22 cellular contexts compared by ENCODE assay signal in genomic region chr20:4051413-4052138, GRCh38. TPM values are rescaled to one million over a fixed set of nuclear protein-coding genes. Genes with fewer than 3 reads are reported as not detected.
DNase-seq lines count a peak whose midpoint lies in the region; ATAC-seq, FAIRE-seq and TF ChIP-seq lines count a peak whose summit lies in the region.
"Had no signal": no experiment of that assay in that cellular context is flagged by ENCODE, and none has a peak within 500 bp of the region (broad histone marks: within the 10 kb centered on the region; RNA-seq: fewer than 3 reads in every experiment).

No MANE protein-coding gene starts in this region.

- H3K4me1 ChIP-seq in mesenchymal stem cell (ENCODE audit: control insufficient read depth, insufficient read depth, low read depth, low read length) (peaks cover 1% of the 10 kb centered on the region), small intestine (ENCODE audit: control insufficient read depth in 2 of 2, insufficient read depth in 1 of 2, low read depth in 1 of 2, low read length in 1 of 2) (no peaks in the 10 kb centered on the region)
- H3K4me1 ChIP-seq: upper lobe of right lung had no signal

- H3K23ac ChIP-seq in mesenchymal stem cell (ENCODE audit: low read length in 2 of 2) = no peak overlapping the region

- no peaks in the 10 kb centered on the region for H3K79me1 ChIP-seq in mesenchymal stem cell (replicated peaks; ENCODE audit: low read length, poor library complexity, severe bottlenecking)

- peak overlapping the region in 1 of 2 experiments; percentile 94 for H2BK12ac ChIP-seq in mesenchymal stem cell (ENCODE audit: low read length in 2 of 2)

- H2AFZ ChIP-seq in mesenchymal stem cell (ENCODE audit: low read depth, low read length) = no peak overlapping the region

- peak overlapping the region; percentile 37 for H3K27ac Mint-ChIP-seq in chondrocyte (ENCODE audit: unreplicated experiment)
- H3K27ac Mint-ChIP-seq: activated naive CD4-positive, alpha-beta T cell treated with anti-CD3 and anti-CD28 coated beads, Interleukin-2, amount 50 U/mL, for 72 hours; activated T-cell treated with anti-CD3 and anti-CD28 coated beads, Interleukin-2, amount 50 U/mL, for 72 hours had no signal

- H3K4me2 ChIP-seq in mesenchymal stem cell (ENCODE audit: low read length, poor library complexity, severe bottlenecking) = no peak overlapping the region

- no peaks in the 10 kb centered on the region for H3K9me3 ChIP-seq in mesenchymal stem cell (ENCODE audit: control insufficient read depth, low read length)
- no peaks in the 10 kb centered on the region for H3K9me3 ChIP-seq in small intestine (ENCODE audit: control insufficient read depth, low read depth)
- H3K9me3 ChIP-seq: upper lobe of right lung had no signal

- peaks cover 16% of the 10 kb centered on the region for H3K4me1 Mint-ChIP-seq in chondrocyte (ENCODE audit: low read depth)
- H3K4me1 Mint-ChIP-seq: CD4-positive, alpha-beta memory T cell had no signal

- no peak overlapping the region for H3K9ac ChIP-seq in mesenchymal stem cell (ENCODE audit: low read length)

- peak overlapping the region in 1 of 2 experiments; percentile 68 for H3K14ac ChIP-seq in mesenchymal stem cell (ENCODE audit: low read length in 2 of 2)

- H3K36me3 Mint-ChIP-seq in chondrocyte (ENCODE audit: low read depth) = no peaks in the 10 kb centered on the region
- H3K36me3 Mint-ChIP-seq: activated naive CD4-positive, alpha-beta T cell treated with anti-CD3 and anti-CD28 coated beads, Interleukin-2, amount 50 U/mL, for 72 hours; CD4-positive, alpha-beta memory T cell had no signal

- H3K4ac ChIP-seq in mesenchymal stem cell (ENCODE audit: low read depth in 1 of 2, low read length in 2 of 2) = peak overlapping the region; percentile 54 to 94

- H3K4me3 Mint-ChIP-seq in chondrocyte (ENCODE audit: unreplicated experiment) = no peak overlapping the region
- H3K4me3 Mint-ChIP-seq: activated T-cell treated with anti-CD3 and anti-CD28 coated beads, Interleukin-2, amount 50 U/mL, for 72 hours; CD4-positive, alpha-beta memory T cell had no signal

- no peaks in the 10 kb centered on the region for H3K9me3 Mint-ChIP-seq in chondrocyte (ENCODE audit: low read depth)
- H3K9me3 Mint-ChIP-seq: activated naive CD4-positive, alpha-beta T cell treated with anti-CD3 and anti-CD28 coated beads, Interleukin-2, amount 50 U/mL, for 72 hours had no signal

- H3K27me3 ChIP-seq in mesenchymal stem cell (ENCODE audit: control insufficient read depth in 1 of 2, insufficient read depth in 1 of 2, low read length in 2 of 2) (no peaks in the 10 kb centered on the region), small intestine (ENCODE audit: control insufficient read depth in 2 of 2, insufficient read depth in 2 of 2, low read length in 2 of 2) (no peaks in the 10 kb centered on the region)
- H3K27me3 ChIP-seq: upper lobe of right lung had no signal

- H2BK15ac ChIP-seq in mesenchymal stem cell (ENCODE audit: low read depth, poor library complexity, severe bottlenecking) = peak overlapping the region; percentile 90

- no peak for FAIRE-seq in small intestine (lab: Jason Lieb, UNC)

- H2BK120ac ChIP-seq in mesenchymal stem cell (ENCODE audit: low read depth, low read length) = peak overlapping the region; percentile 61

- intact Hi-C loops in Right ventricle myocardium superior (cut with DNase I) (no loop called here), cardiac septum (cut with DNase I) (no loop called here)

- H2AK5ac ChIP-seq in mesenchymal stem cell (ENCODE audit: low read length, severe bottlenecking) = no peak overlapping the region

- TF ChIP-seq CTCF in chondrocyte (IDR thresholded peaks at IDR 0.05) = no peak

- no peak overlapping the region for H3K4me3 ChIP-seq in mesenchymal stem cell (ENCODE audit: insufficient read depth in 1 of 2, low read depth in 1 of 2, low read length in 2 of 2)
- H3K4me3 ChIP-seq in small intestine (ENCODE audit: low read depth in 1 of 2, low read length in 2 of 2) = no peak overlapping the region
- H3K4me3 ChIP-seq: upper lobe of right lung had no signal

- WGBS in mesenchymal stem cell = 85% methylated on average over 6 of the region's 8 CpGs
- 90 to 93% (median 91%) methylated on average over 8 of the region's 8 CpGs for WGBS in small intestine, 3 donors

- H2BK5ac ChIP-seq in mesenchymal stem cell (ENCODE audit: low read depth, low read length, poor library complexity, severe bottlenecking) = no peak overlapping the region

- peak overlapping the region; percentile 79 to 90 for H3K18ac ChIP-seq in mesenchymal stem cell (ENCODE audit: low read depth in 1 of 2, low read length in 2 of 2)

- DNase-seq in Right ventricle myocardium superior (no peak), cardiac septum (ENCODE audit: low spot score) (no peak), chondrocyte (ENCODE audit: low spot score) (no peak), mesenchymal stem cell (no peak), small intestine (no peak), hepatic stellate cell (ENCODE audit: low spot score) (no peak)
- DNase-seq: ACHN; activated CD4-positive, alpha-beta T cell treated with anti-CD3 and anti-CD28 coated beads, Interleukin-2, amount 50 U/mL, for 48 hours; activated T-cell treated with anti-CD3 and anti-CD28 coated beads, Interleukin-2, amount 50 U/mL, for 72 hours; CD4-positive, alpha-beta memory T cell; HCEC 1CT; head of caudate nucleus; NCI-H2029 treated with DMSO at 0.1 percent for 48 hours; NCI-H526; PC-3; stimulated activated CD4-positive, alpha-beta T cell treated with anti-CD3 and anti-CD28 coated beads, Interleukin-15, amount 100 ng/mL, for 24 hours; stimulated activated naive CD8-positive, alpha-beta T cell treated with anti-CD3 and anti-CD28 coated beads, Interleukin-15, Interleukin-2, amounts not matched to agents 100 U/mL and 50 U/mL, for 24 hours; SW 1271; upper lobe of right lung had no signal

- H3K27me3 Mint-ChIP-seq in chondrocyte (ENCODE audit: low read depth) = no peaks in the 10 kb centered on the region

- no peaks in the 10 kb centered on the region for H3K36me3 ChIP-seq in mesenchymal stem cell (ENCODE audit: control insufficient read depth in 1 of 2, insufficient read depth in 2 of 2, low read depth in 1 of 2, low read length in 2 of 2)
- no peaks in the 10 kb centered on the region for H3K36me3 ChIP-seq in small intestine (ENCODE audit: control insufficient read depth in 2 of 2, insufficient read depth in 2 of 2, low read length in 2 of 2)
- H3K36me3 ChIP-seq: upper lobe of right lung had no signal

- peak overlapping the region; percentile 89 for H4K91ac ChIP-seq in mesenchymal stem cell (ENCODE audit: low read length)

- peak; percentile 78 for ATAC-seq in Right ventricle myocardium superior (ENCODE audit: poor library complexity)
- no peak for ATAC-seq in HG03521 (IDR thresholded peaks at IDR 0.05; ENCODE audit: unreplicated experiment)
- ATAC-seq in GM19351 (IDR thresholded peaks at IDR 0.05; ENCODE audit: unreplicated experiment) = no peak
- ATAC-seq: activated naive CD4-positive, alpha-beta T cell treated with anti-CD3 and anti-CD28 coated beads, Interleukin-2, amount 50 U/mL, for 72 hours; activated T-cell treated with anti-CD3 and anti-CD28 coated beads, Interleukin-2, amount 50 U/mL, for 72 hours; PC-3; stimulated activated naive CD8-positive, alpha-beta T cell treated with anti-CD3 and anti-CD28 coated beads, Interleukin-15, Interleukin-2, amounts not matched to agents 100 U/mL and 50 U/mL, for 24 hours had no signal

- H4K8ac ChIP-seq in mesenchymal stem cell (ENCODE audit: low read length) = peak overlapping the region; percentile 80

- H3K27ac ChIP-seq in mesenchymal stem cell (ENCODE audit: low read length, poor library complexity, severe bottlenecking) = no peak overlapping the region
- H3K27ac ChIP-seq in small intestine (ENCODE audit: low read depth in 1 of 2, low read length in 1 of 2) = no peak overlapping the region
- H3K27ac ChIP-seq: upper lobe of right lung had no signal

RNA-seq across cellular contexts. Expression of gene RNF24, which starts 36.2 kb away (rescaled TPM):
- total RNA-seq in Right ventricle myocardium superior (4.8 TPM), cardiac septum (8.5 TPM), chondrocyte (13.3 to 22.4 TPM (median 18.9 TPM) in 3 replicates)
- 57.4 TPM for polyA plus RNA-seq in mesenchymal stem cell (2013, experiment 1 of 2)
- 56.4 TPM for polyA plus RNA-seq in mesenchymal stem cell (2013, experiment 2 of 2)
- 1 to 10 TPM; 1.6 to 3.6 (median 2.0) TPM for polyA plus RNA-seq in small intestine
